26 cellular contexts compared by ENCODE assay signal in the genomic region with DNA sequence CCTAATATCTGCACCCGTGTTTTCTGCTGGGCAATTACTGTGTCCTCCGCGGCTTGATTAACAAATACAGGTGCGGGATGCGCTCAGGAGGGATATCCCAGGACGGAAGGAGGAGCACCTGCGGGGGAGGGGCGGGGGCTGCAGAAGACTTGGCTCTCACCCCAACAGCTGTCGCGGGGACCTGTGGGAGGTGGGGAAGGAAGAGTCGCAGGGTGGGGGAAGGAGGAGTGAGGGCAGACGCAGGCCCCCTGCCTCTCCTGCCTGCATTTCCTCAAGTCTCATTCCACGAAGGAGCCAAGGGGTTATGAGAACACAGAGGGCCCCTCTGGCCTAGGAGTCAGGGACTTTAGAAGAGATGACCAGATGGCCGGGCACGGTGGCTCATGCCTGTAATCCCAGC.
"Had no signal": no experiment of that assay in that cellular context is flagged by ENCODE, and none has a peak within 500 bp of the region (broad histone marks: within the 10 kb centered on the region; RNA-seq: fewer than 3 reads in every experiment).

No MANE protein-coding gene starts in this region.

- H3K36me3 ChIP-seq: esophagus squamous epithelium, heart right ventricle, lower lobe of right lung, ovary, right lobe of liver, thoracic aorta, tibial nerve, upper lobe of left lung, uterus had no signal

- H3K4me1 ChIP-seq: esophagus squamous epithelium, lower lobe of right lung, right lobe of liver, upper lobe of left lung, uterus had no signal

- FAIRE-seq: endometrium, keratinocyte, small intestine had no signal

- DNase-seq: cortex of kidney; effector memory CD8-positive, alpha-beta T cell; erythroblast; esophagus squamous epithelium; foreskin melanocyte; glutamatergic neuron; heart right ventricle; hippocampal formation; immature natural killer cell; left ventricle myocardium superior; lower lobe of right lung; naive thymus-derived CD8-positive, alpha-beta T cell; nephron progenitor cell; nucleus accumbens; ovary; right lobe of liver; small intestine; stimulated activated CD4-positive, alpha-beta T cell treated with anti-CD3 and anti-CD28 coated beads, Interleukin-15, amount 100 ng/mL, for 24 hours; stimulated activated CD4-positive, alpha-beta T cell treated with anti-CD3 and anti-CD28 coated beads, Interleukin-2, amount 100 ng/mL, for 48 hours; stimulated activated naive B cell treated with anti-CD40 and anti-IgM and Interleukin-4, amounts not matched to agents 10 μg/mL and 1 μg/mL and 100 μg/mL, for 72 hours; uterus had no signal

- H3K27ac ChIP-seq: esophagus squamous epithelium, heart right ventricle, lower lobe of right lung, ovary, right lobe of liver, thoracic aorta, tibial nerve, upper lobe of left lung, uterus had no signal

- H3K27me3 ChIP-seq: ovary, right lobe of liver, upper lobe of left lung, uterus had no signal

- H3K9me3 ChIP-seq: esophagus squamous epithelium, heart right ventricle, lower lobe of right lung, ovary, right lobe of liver, thoracic aorta, tibial nerve, upper lobe of left lung, uterus had no signal

- H3K4me3 ChIP-seq: esophagus squamous epithelium, heart right ventricle, lower lobe of right lung, ovary, right lobe of liver, thoracic aorta, tibial nerve, upper lobe of left lung, uterus had no signal
